In genomic region chr11:110433393-110434333, GRCh38 we compare ENCODE assay signal across 8 cellular contexts. TPM values are rescaled to one million over a fixed set of nuclear protein-coding genes. Genes with fewer than 3 reads are reported as not detected.
A peak's percentile ranks its signal among the peaks of the same experiment; 100 is the strongest.
DNase-seq lines count a peak whose midpoint lies in the region; ATAC-seq and TF ChIP-seq lines count a peak whose summit lies in the region.

No MANE protein-coding gene starts in this region.

- no peak overlapping the region for H3K14ac ChIP-seq in neuronal stem cell (ENCODE audit: low read length)

- H2BK12ac ChIP-seq in neuronal stem cell (ENCODE audit: low read length): no peak overlapping the region

- H2BK15ac ChIP-seq in neuronal stem cell (ENCODE audit: low read length): no peak overlapping the region

- peaks cover 69% of the 10 kb centered on the region for H3K4me1 Mint-ChIP-seq in chondrocyte (ENCODE audit: low read depth)
- H3K4me1 Mint-ChIP-seq in natural killer cell treated with Interleukin-12 subunit alpha and Interleukin-12 subunit beta and Interleukin-15 and Interleukin-18, amount 100 ng/mL, for 72 hours (ENCODE audit: low read depth in 2 of 2): peaks cover 25 to 50% of the 10 kb centered on the region in 2 donors
- H3K4me1 Mint-ChIP-seq in activated CD8-positive, alpha-beta memory T cell treated with anti-CD3 and anti-CD28 coated beads, Interleukin-2, amount 10 ng/mL, durations not matched to agents 7 days and 5 days: peaks cover 61% of the 10 kb centered on the region

- H3K27ac Mint-ChIP-seq in chondrocyte (ENCODE audit: unreplicated experiment): peak overlapping the region; percentile 53
- no peak overlapping the region for H3K27ac Mint-ChIP-seq in natural killer cell treated with Interleukin-12 subunit alpha and Interleukin-12 subunit beta and Interleukin-15 and Interleukin-18, amount 100 ng/mL, for 72 hours
- no peak overlapping the region for H3K27ac Mint-ChIP-seq in activated CD8-positive, alpha-beta memory T cell treated with anti-CD3 and anti-CD28 coated beads, Interleukin-2, amount 10 ng/mL, durations not matched to agents 7 days and 5 days

- no peak overlapping the region for H2AK5ac ChIP-seq in neuronal stem cell (ENCODE audit: low read depth, low read length)

- H3K27me3 ChIP-seq in neuronal stem cell (ENCODE audit: control insufficient read depth in 3 of 3, insufficient read depth in 3 of 3, low read depth in 1 of 3, low read length in 3 of 3): no peaks in the 10 kb centered on the region

- peak; percentile 1 for DNase-seq in A172 (ENCODE audit: low spot score)
- peak; percentile 43 for DNase-seq in GM03348 (ENCODE audit: low spot score)
- DNase-seq in NCI-H526 treated with DMSO at 0.1 percent for 48 hours (lab: John Stamatoyannopoulos, UW): peak; percentile 68
- DNase-seq in chondrocyte (ENCODE audit: low spot score): no peak
- no peak for DNase-seq in natural killer cell treated with Interleukin-12 subunit alpha and Interleukin-12 subunit beta and Interleukin-15 and Interleukin-18, amount 100 ng/mL, for 72 hours (ENCODE audit: low spot score)
- DNase-seq in activated CD8-positive, alpha-beta memory T cell treated with anti-CD3 and anti-CD28 coated beads, Interleukin-2, amount 10 ng/mL, durations not matched to agents 7 days and 5 days: no peak
- no peak for DNase-seq in neuronal stem cell (ENCODE audit: low spot score)

- H4K8ac ChIP-seq in neuronal stem cell (ENCODE audit: low read depth, low read length): no peak overlapping the region

- H3K9ac ChIP-seq in neuronal stem cell (ENCODE audit: low read depth, low read length, poor library complexity): no peak overlapping the region

- no peak overlapping the region for H3K27ac ChIP-seq in neuronal stem cell (replicated peaks; ENCODE audit: low read length)

- H3K27me3 Mint-ChIP-seq in chondrocyte (ENCODE audit: low read depth): no peaks in the 10 kb centered on the region
- no peaks in the 10 kb centered on the region for H3K27me3 Mint-ChIP-seq in natural killer cell treated with Interleukin-12 subunit alpha and Interleukin-12 subunit beta and Interleukin-15 and Interleukin-18, amount 100 ng/mL, for 72 hours
- no peaks in the 10 kb centered on the region for H3K27me3 Mint-ChIP-seq in activated CD8-positive, alpha-beta memory T cell treated with anti-CD3 and anti-CD28 coated beads, Interleukin-2, amount 10 ng/mL, durations not matched to agents 7 days and 5 days

- no peak overlapping the region for H3K4me2 ChIP-seq in neuronal stem cell (ENCODE audit: insufficient read depth, low read length, poor library complexity, severe bottlenecking)

- H2BK5ac ChIP-seq in neuronal stem cell (ENCODE audit: low read length): no peak overlapping the region

- H3K23ac ChIP-seq in neuronal stem cell (ENCODE audit: low read depth, low read length, poor library complexity): no peak overlapping the region

- H3K9me3 ChIP-seq in neuronal stem cell (replicated peaks in 1 of 2; ENCODE audit: control insufficient read depth in 2 of 2, insufficient read depth in 1 of 2, low read depth in 1 of 2, low read length in 2 of 2): peaks cover 0 to 2% of the 10 kb centered on the region in 2 donors

- H3K4me1 ChIP-seq in neuronal stem cell (ENCODE audit: control insufficient read depth in 2 of 2, insufficient read depth in 1 of 2, low read depth in 1 of 2, low read length in 2 of 2): peaks cover 6 to 10% of the 10 kb centered on the region in 2 donors

- peaks cover 0 to 25% of the 10 kb centered on the region in 2 donors for H3K36me3 ChIP-seq in neuronal stem cell (replicated peaks in 1 of 2; ENCODE audit: control insufficient read depth in 2 of 2, insufficient read depth in 2 of 2, low read length in 2 of 2)

- no peak overlapping the region for H2BK120ac ChIP-seq in neuronal stem cell (ENCODE audit: low read depth, low read length)

- peak; percentile 87 for TF ChIP-seq CTCF in chondrocyte (IDR thresholded peaks at IDR 0.05)

- peaks cover 11% of the 10 kb centered on the region for H3K79me1 ChIP-seq in neuronal stem cell (ENCODE audit: low read depth, low read length)

- H2AFZ ChIP-seq in neuronal stem cell (ENCODE audit: low read length): no peak overlapping the region

- H3K36me3 Mint-ChIP-seq in chondrocyte (ENCODE audit: low read depth): peaks cover 5% of the 10 kb centered on the region
- peaks cover 14% of the 10 kb centered on the region for H3K36me3 Mint-ChIP-seq in natural killer cell treated with Interleukin-12 subunit alpha and Interleukin-12 subunit beta and Interleukin-15 and Interleukin-18, amount 100 ng/mL, for 72 hours
- peaks cover 25% of the 10 kb centered on the region for H3K36me3 Mint-ChIP-seq in activated CD8-positive, alpha-beta memory T cell treated with anti-CD3 and anti-CD28 coated beads, Interleukin-2, amount 10 ng/mL, durations not matched to agents 7 days and 5 days

- H3K4me3 Mint-ChIP-seq in chondrocyte (ENCODE audit: unreplicated experiment): no peak overlapping the region
- H3K4me3 Mint-ChIP-seq in natural killer cell treated with Interleukin-12 subunit alpha and Interleukin-12 subunit beta and Interleukin-15 and Interleukin-18, amount 100 ng/mL, for 72 hours: peak overlapping the region; percentile 2
- no peak overlapping the region for H3K4me3 Mint-ChIP-seq in activated CD8-positive, alpha-beta memory T cell treated with anti-CD3 and anti-CD28 coated beads, Interleukin-2, amount 10 ng/mL, durations not matched to agents 7 days and 5 days

- H4K91ac ChIP-seq in neuronal stem cell (ENCODE audit: low read depth, low read length, poor library complexity): no peak overlapping the region

- WGBS in neuronal stem cell (ENCODE audit: extremely low coverage in 2 of 2, insufficient read length in 2 of 2, insufficient replicate concordance in 1 of 2), 2 donors: no CpG with 5 or more reads among the region's 5 CpGs

- no peak overlapping the region for H3K4me3 ChIP-seq in neuronal stem cell (ENCODE audit: low read length in 2 of 2)

- no peak for ATAC-seq in natural killer cell treated with Interleukin-12 subunit alpha and Interleukin-12 subunit beta and Interleukin-15 and Interleukin-18, amount 100 ng/mL, for 72 hours
- no peak for ATAC-seq in activated CD8-positive, alpha-beta memory T cell treated with anti-CD3 and anti-CD28 coated beads, Interleukin-2, amount 10 ng/mL, durations not matched to agents 7 days and 5 days
- no peak for ATAC-seq in GM21526 (IDR thresholded peaks at IDR 0.05; ENCODE audit: low FRiP score, unreplicated experiment)

- no peak overlapping the region for H3K18ac ChIP-seq in neuronal stem cell (ENCODE audit: low read length)

- H3K9me3 Mint-ChIP-seq in chondrocyte (ENCODE audit: low read depth): no peaks in the 10 kb centered on the region
- no peaks in the 10 kb centered on the region for H3K9me3 Mint-ChIP-seq in natural killer cell treated with Interleukin-12 subunit alpha and Interleukin-12 subunit beta and Interleukin-15 and Interleukin-18, amount 100 ng/mL, for 72 hours
- H3K9me3 Mint-ChIP-seq in activated CD8-positive, alpha-beta memory T cell treated with anti-CD3 and anti-CD28 coated beads, Interleukin-2, amount 10 ng/mL, durations not matched to agents 7 days and 5 days (ENCODE audit: low read depth): no peaks in the 10 kb centered on the region

- H3K4ac ChIP-seq in neuronal stem cell (ENCODE audit: low read length): no peak overlapping the region

- CTCF ChIA-PET in activated CD8-positive, alpha-beta memory T cell treated with anti-CD3 and anti-CD28 coated beads, Interleukin-2, amount 10 ng/mL, durations not matched to agents 7 days and 5 days (lab: Charles Lee): interaction anchor here (0.6 to 9.4 kb wide), 10 partner anchors 8 to 797 kb away, joined by 3 to 80 read pairs (median 5); no protein-coding TSS in a partner anchor

RNA-seq across cellular contexts. Expression of gene FDX1, which starts 3.9 kb away (rescaled TPM):
- 10.9 and 12.3 TPM in 2 replicates for total RNA-seq in A172 (2014; rRNA removed; shearing (Covaris generic))
- 5.5 to 6.6 TPM (median 5.6 TPM) in 3 replicates for total RNA-seq in chondrocyte
- total RNA-seq in natural killer cell treated with Interleukin-12 subunit alpha and Interleukin-12 subunit beta and Interleukin-15 and Interleukin-18, amount 100 ng/mL, for 72 hours: 10 to 100 TPM; 11.1 to 15.1 TPM
- total RNA-seq in activated CD8-positive, alpha-beta memory T cell treated with anti-CD3 and anti-CD28 coated beads, Interleukin-2, amount 10 ng/mL, durations not matched to agents 7 days and 5 days: 10 to 100 TPM; 11.2 to 19.0 TPM
- 6.4 TPM for polyA plus RNA-seq in neuronal stem cell (2013, experiment 1 of 2)
- 6.5 TPM for polyA plus RNA-seq in neuronal stem cell (2013, experiment 2 of 2)

Comparison
In these comparisons a context has a peak if more than half of its experiments do, and no peak if none do; other contexts are left out.
1. DNase-seq: peak in A172 (single experiment), GM03348 (single experiment) and NCI-H526 treated with DMSO at 0.1 percent for 48 hours (single experiment); none in chondrocyte (single experiment), natural killer cell treated with Interleukin-12 subunit alpha and Interleukin-12 subunit beta and Interleukin-15 and Interleukin-18, amount 100 ng/mL, for 72 hours (single experiment), activated CD8-positive, alpha-beta memory T cell treated with anti-CD3 and anti-CD28 coated beads, Interleukin-2, amount 10 ng/mL, durations not matched to agents 7 days and 5 days (single experiment) and neuronal stem cell (single experiment).